In genomic region chr3:182793663-182794454, GRCh38 we compare ENCODE assay signal across 8 cellular contexts. TPM values are rescaled to one million over a fixed set of nuclear protein-coding genes. Genes with fewer than 3 reads are reported as not detected.
DNase-seq lines count a peak whose midpoint lies in the region; ATAC-seq, FAIRE-seq and TF ChIP-seq lines count a peak whose summit lies in the region.

No MANE protein-coding gene starts in this region.

- H3K9ac ChIP-seq in endothelial cell of umbilical vein (replicated peaks; ENCODE audit: extremely low read depth, insufficient read depth, low read length) = peak overlapping the region; percentile 78

- H3K27me3 ChIP-seq in endothelial cell of umbilical vein (ENCODE audit: control insufficient read depth in 2 of 2, insufficient read depth in 2 of 2, low read length in 2 of 2) = no peaks in the 10 kb centered on the region

- H3K79me2 ChIP-seq in endothelial cell of umbilical vein (ENCODE audit: control insufficient read depth, insufficient read depth, low read length) = peaks cover 48% of the 10 kb centered on the region

- FAIRE-seq in GM18507 (lab: Jason Lieb, UNC) (peak; percentile 67), endothelial cell of umbilical vein (lab: Jason Lieb, UNC) (peak; percentile 43)

- DNase-seq in GM18507 (ENCODE audit: extremely low spot score, insufficient read length, low read depth) (no peak), NCI-H345 (lab: John Stamatoyannopoulos, UW) (peak; percentile 70), endothelial cell of umbilical vein (ENCODE audit: low read depth, low spot score) (peak; percentile 42), mucosa of gallbladder (ENCODE audit: low spot score) (peak; percentile 16)
- peak; percentile 1 to 13 for DNase-seq in activated CD8-positive, alpha-beta memory T cell treated with anti-CD3 and anti-CD28 coated beads for 4 hours (ENCODE audit: low read depth in 2 of 2)
- peak; percentile 13 to 46 for DNase-seq in stimulated activated CD8-positive, alpha-beta memory T cell treated with anti-CD3 and anti-CD28 coated beads, Interleukin-7, amount 100 ng/mL, for 48 hours (ENCODE audit: extremely low read depth in 1 of 2, low read depth in 1 of 2)

- peak overlapping the region; percentile 24 to 90 (median 69) for H3K4me3 ChIP-seq in endothelial cell of umbilical vein (replicated peaks in 1 of 3; ENCODE audit: insufficient read depth in 1 of 3, low read depth in 1 of 3, low read length in 3 of 3)

- H3K9me1 ChIP-seq in endothelial cell of umbilical vein (replicated peaks; ENCODE audit: control insufficient read depth, extremely low read depth, insufficient read depth, low read length) = no peaks in the 10 kb centered on the region

- CTCF ChIA-PET in endothelial cell of umbilical vein (lab: Charles Lee) = interaction anchor here (1.1 to 4.1 kb wide), 5 partner anchors 21 to 80 kb away, joined by 3 to 47 read pairs (median 4); no protein-coding TSS in a partner anchor

- H3K9me3 ChIP-seq in endothelial cell of umbilical vein (replicated peaks; ENCODE audit: control insufficient read depth, insufficient read depth, low read length) = no peaks in the 10 kb centered on the region

- H4K20me1 ChIP-seq in endothelial cell of umbilical vein (replicated peaks; ENCODE audit: control insufficient read depth, extremely low read depth, insufficient read depth, low read length) = no peaks in the 10 kb centered on the region

- no peak for TF ChIP-seq CTCF in 22Rv1 (IDR thresholded peaks at IDR 0.05)
- no peak for TF ChIP-seq CTCF in endothelial cell of umbilical vein (IDR thresholded peaks at IDR 0.05; ENCODE audit: extremely low read depth in 1 of 2, insufficient read depth in 1 of 2, low read depth in 1 of 2, low read length in 2 of 2)

- H3K27ac ChIP-seq in 22Rv1 (0 out of 2 replicates have a peak overlapping the region, but pooled peaks have one; percentile 21), endothelial cell of umbilical vein (ENCODE audit: insufficient read depth, low read depth, low read length) (peak overlapping the region; percentile 74)

- intact Hi-C loops in endothelial cell of umbilical vein (cut with micrococcal nuclease) = loop anchor here (1.0 to 10.0 kb wide), 6 partner anchors 17 to 1169 kb away; no protein-coding TSS in a partner anchor

- TF ChIP-seq POLR2A in endothelial cell of umbilical vein (IDR thresholded peaks at IDR 0.05; ENCODE audit: low read depth, low read length) = no peak

- dilution Hi-C loops in endothelial cell of umbilical vein (cut with MboI; ENCODE audit: extremely low pct_ligation_motif_present, low sequenced_read_pairs) = no loop called here

- ATAC-seq in HG02943 (IDR thresholded peaks at IDR 0.05; ENCODE audit: low read depth, unreplicated experiment) = peak; percentile 27

- H2AFZ ChIP-seq in endothelial cell of umbilical vein (ENCODE audit: low read depth, low read length) = peak overlapping the region; percentile 58

- peak overlapping the region; percentile 96 for H3K4me2 ChIP-seq in endothelial cell of umbilical vein (ENCODE audit: insufficient read depth, low read length)

- BruUV-seq in endothelial cell of umbilical vein (replicated peaks; lab: Mats Ljungman, UMichigan) = no TSS peak

- POLR2A ChIA-PET in endothelial cell of umbilical vein (lab: Charles Lee) = interaction anchor here (0.6 kb wide), 1 partner anchor 188 kb away, joined by 3 read pairs; no protein-coding TSS in a partner anchor

- no peaks in the 10 kb centered on the region for H3K36me3 ChIP-seq in endothelial cell of umbilical vein (ENCODE audit: control insufficient read depth in 2 of 2, extremely low read depth in 1 of 2, insufficient read depth in 2 of 2, low read length in 2 of 2)

- peaks cover 29% of the 10 kb centered on the region for H3K4me1 ChIP-seq in endothelial cell of umbilical vein (ENCODE audit: control insufficient read depth, extremely low read depth, insufficient read depth, low read length)

TF ChIP-seq in endothelial cell of umbilical vein, 7 proteins besides CTCF, POLR2A, EP300 and RAD21:
- TF ChIP-seq MYC (IDR thresholded peaks at IDR 0.05; ENCODE audit: low read depth, low read length) = no peak
- no peak for TF ChIP-seq FOS (IDR thresholded peaks at IDR 0.05; ENCODE audit: borderline replicate concordance, insufficient read depth, low read length)

RNA-seq across cellular contexts. Expression of gene ATP11B, which starts 0.6 kb away (rescaled TPM):
- total RNA-seq in endothelial cell of umbilical vein = 49.3 and 62.3 TPM in 2 replicates
- 7.3 and 10.1 TPM in 2 replicates for polyA plus RNA-seq in endothelial cell of umbilical vein
- 7.8 and 8.7 TPM in 2 replicates for polyA plus RNA-seq in endothelial cell of umbilical vein (2011; cell fraction: cytosol; rRNA removed)
- 20.9 and 25.2 TPM in 2 replicates for polyA plus RNA-seq in endothelial cell of umbilical vein (2011; cell fraction: nucleus; rRNA removed)
- 22.2 and 34.9 TPM in 2 replicates for polyA plus RNA-seq in endothelial cell of umbilical vein (2012)
- 27.7 and 34.4 TPM in 2 replicates for polyA minus RNA-seq in endothelial cell of umbilical vein
- 20.6 TPM for polyA minus RNA-seq in endothelial cell of umbilical vein (2011; cell fraction: cytosol; rRNA and poly(A)+ RNA removed)
- polyA minus RNA-seq in endothelial cell of umbilical vein (2011; cell fraction: nucleus; rRNA and poly(A)+ RNA removed) = 45.1 and 57.8 TPM in 2 replicates
- total RNA-seq in mucosa of gallbladder = 89.9 TPM
